In genomic region chr6:133673056-133673455, GRCh38 we compare ENCODE assay signal across 27 cellular contexts.
"Had no signal": no experiment of that assay in that cellular context is flagged by ENCODE, and none has a peak within 500 bp of the region (broad histone marks: within the 10 kb centered on the region; RNA-seq: fewer than 3 reads in every experiment).

No MANE protein-coding gene starts in this region.

- H3K9me3 ChIP-seq: adrenal gland, breast epithelium, colonic mucosa had no signal

- H3K4me1 ChIP-seq: adrenal gland, breast epithelium, colonic mucosa had no signal

- H3K27ac ChIP-seq: adrenal gland, breast epithelium, cardiac muscle cell, colonic mucosa had no signal

- H3K4me3 ChIP-seq: adrenal gland, breast epithelium, cardiac muscle cell, colonic mucosa had no signal

- H3K36me3 ChIP-seq: adrenal gland, breast epithelium, cardiac muscle cell, colonic mucosa had no signal

- H3K27me3 ChIP-seq: adrenal gland, breast epithelium, cardiac muscle cell, colonic mucosa had no signal

- DNase-seq: activated CD4-positive, alpha-beta memory T cell treated with anti-CD3 and anti-CD28 coated beads, Interleukin-2, amount 10 ng/mL, durations not matched to agents 7 days and 5 days; activated CD4-positive, alpha-beta T cell treated with anti-CD3 and anti-CD28 coated beads for 36 hours; activated CD4-positive, alpha-beta T cell treated with anti-CD3 and anti-CD28 coated beads, Interleukin-2, amount 10 ng/mL, durations not matched to agents 24 days and 14 days; activated CD4-positive, CD25-positive, alpha-beta regulatory T cell; activated CD4-positive, CD25-positive, alpha-beta regulatory T cell treated with anti-CD3 and anti-CD28 coated beads, Interleukin-2, amount 50 U/mL, for 72 hours; activated CD8-positive, alpha-beta memory T cell treated with anti-CD3 and anti-CD28 coated beads, Interleukin-2, amount 50 U/mL, for 48 hours; activated effector memory CD4-positive, alpha-beta T cell treated with Interleukin-2 at 50 U/mL for 16 hours; activated naive CD4-positive, alpha-beta T cell treated with anti-CD3 and anti-CD28 coated beads for 36 hours; activated naive CD8-positive, alpha-beta T cell treated with anti-CD3 and anti-CD28 coated beads for 36 hours; activated naive CD8-positive, alpha-beta T cell treated with anti-CD3 and anti-CD28 coated beads, Interleukin-2, amount 50 U/mL, for 24 hours; activated T-cell treated with anti-CD3 and anti-CD28 coated beads for 4 hours; activated T-cell treated with anti-CD3 and anti-CD28 coated beads, Interleukin-2, amount 50 U/mL, for 24 hours; adrenal gland; amygdala; aorta; central memory CD4-positive, alpha-beta T cell; cerebellar nuclear complex; colonic mucosa; effector CD8-positive, alpha-beta T cell; foreskin fibroblast; head of caudate nucleus; T-helper 1 cell; T-helper 17 cell; T1000 had no signal

- FAIRE-seq: frontal cortex had no signal
